In genomic region chr3:172182797-172183196, GRCh38 we compare ENCODE assay signal across 22 cellular contexts.
A peak's percentile ranks its signal among the peaks of the same experiment; 100 is the strongest.
DNase-seq lines count a peak whose midpoint lies in the region; ATAC-seq and TF ChIP-seq lines count a peak whose summit lies in the region.
"Had no signal": no experiment of that assay in that cellular context is flagged by ENCODE, and none has a peak within 500 bp of the region (broad histone marks: within the 10 kb centered on the region; RNA-seq: fewer than 3 reads in every experiment).

No MANE protein-coding gene starts in this region.

- no peak for TF ChIP-seq EP300 in tibial nerve (IDR thresholded peaks at IDR 0.05)

- no peaks in the 10 kb centered on the region for H3K9me3 Mint-ChIP-seq in dendritic cell treated with granulocyte-macrophage colony-stimulating factor and Interleukin-4, amounts not matched to agents 40 ng/mL and 50 ng/mL, for 4 days
- no peaks in the 10 kb centered on the region for H3K9me3 Mint-ChIP-seq in natural killer cell treated with Interleukin-12 subunit alpha and Interleukin-12 subunit beta and Interleukin-15 and Interleukin-18, amount 100 ng/mL, for 72 hours
- H3K9me3 Mint-ChIP-seq: activated naive CD4-positive, alpha-beta T cell treated with anti-CD3 and anti-CD28 coated beads, Interleukin-2, amount 50 U/mL, for 24 hours; activated T-cell treated with anti-CD3 and anti-CD28 coated beads, Interleukin-2, amount 50 U/mL, for 4 hours; stimulated activated naive CD8-positive, alpha-beta T cell treated with anti-CD3 and anti-CD28 coated beads, Interleukin-15, amount 100 ng/mL, for 72 hours had no signal

- TF ChIP-seq POLR2A in tibial nerve (IDR thresholded peaks at IDR 0.05), result no peak

- H3K4me1 ChIP-seq in left ventricle myocardium inferior (peaks cover 64% of the 10 kb centered on the region), tibial nerve (peaks cover 0 to 57% (median 13%) of the 10 kb centered on the region in 4 donors)

- H3K9me3 ChIP-seq in left ventricle myocardium inferior (replicated peaks) (no peaks in the 10 kb centered on the region), tibial nerve (no peaks in the 10 kb centered on the region)
- H3K9me3 ChIP-seq: upper lobe of right lung had no signal

- H3K27ac Mint-ChIP-seq in dendritic cell treated with granulocyte-macrophage colony-stimulating factor and Interleukin-4, amounts not matched to agents 40 ng/mL and 50 ng/mL, for 4 days, result peak overlapping the region; percentile 69
- peak overlapping the region; percentile 63 to 91 for H3K27ac Mint-ChIP-seq in natural killer cell treated with Interleukin-12 subunit alpha and Interleukin-12 subunit beta and Interleukin-15 and Interleukin-18, amount 100 ng/mL, for 72 hours
- H3K27ac Mint-ChIP-seq: activated naive CD4-positive, alpha-beta T cell treated with anti-CD3 and anti-CD28 coated beads, Interleukin-2, amount 50 U/mL, for 24 hours had no signal

- H3K4me3 Mint-ChIP-seq in dendritic cell treated with granulocyte-macrophage colony-stimulating factor and Interleukin-4, amounts not matched to agents 40 ng/mL and 50 ng/mL, for 4 days, result no peak overlapping the region
- peak overlapping the region; percentile 76 for H3K4me3 Mint-ChIP-seq in natural killer cell treated with Interleukin-12 subunit alpha and Interleukin-12 subunit beta and Interleukin-15 and Interleukin-18, amount 100 ng/mL, for 72 hours
- H3K4me3 Mint-ChIP-seq: activated naive CD4-positive, alpha-beta T cell treated with anti-CD3 and anti-CD28 coated beads, Interleukin-2, amount 50 U/mL, for 24 hours; activated T-cell treated with anti-CD3 and anti-CD28 coated beads, Interleukin-2, amount 50 U/mL, for 4 hours; stimulated activated naive CD8-positive, alpha-beta T cell treated with anti-CD3 and anti-CD28 coated beads, Interleukin-15, amount 100 ng/mL, for 72 hours had no signal

- WGBS in tibial nerve, 2 donors, result 24 to 39% methylated on average over 2 of the region's 2 CpGs

- H3K27ac ChIP-seq in left ventricle myocardium inferior (replicated peaks) (peak overlapping the region; percentile 21), tibial nerve (no peak overlapping the region)
- H3K27ac ChIP-seq: parathyroid adenoma, SK-N-MC, upper lobe of right lung had no signal

- intact Hi-C loops in left ventricle myocardium inferior (cut with micrococcal nuclease), result no loop called here
- intact Hi-C loops in cardiac septum (cut with DNase I), result no loop called here
- intact Hi-C loops in dendritic cell treated with granulocyte-macrophage colony-stimulating factor and Interleukin-4, amounts not matched to agents 40 ng/mL and 50 ng/mL, for 4 days (cut with micrococcal nuclease), result no loop called here

- no peak for ATAC-seq in natural killer cell treated with Interleukin-12 subunit alpha and Interleukin-12 subunit beta and Interleukin-15 and Interleukin-18, amount 100 ng/mL, for 72 hours
- ATAC-seq: esophagus mucosa had no signal

- TF ChIP-seq CTCF in left ventricle myocardium inferior (IDR thresholded peaks at IDR 0.05; ENCODE audit: borderline replicate concordance) (no peak), tibial nerve (IDR thresholded peaks at IDR 0.05) (no peak)

- H3K27me3 ChIP-seq in left ventricle myocardium inferior (ENCODE audit: low read depth), result no peaks in the 10 kb centered on the region
- no peaks in the 10 kb centered on the region for H3K27me3 ChIP-seq in tibial nerve
- H3K27me3 ChIP-seq: BLaER1 treated with 17β-estradiol and CSF1 and Interleukin-3, amounts not matched to agents 10 nM and 100 nM; upper lobe of right lung had no signal

- no peaks in the 10 kb centered on the region for H3K36me3 ChIP-seq in left ventricle myocardium inferior
- no peaks in the 10 kb centered on the region for H3K36me3 ChIP-seq in tibial nerve
- H3K36me3 ChIP-seq: upper lobe of right lung had no signal

- peaks cover 66% of the 10 kb centered on the region for H3K4me1 Mint-ChIP-seq in dendritic cell treated with granulocyte-macrophage colony-stimulating factor and Interleukin-4, amounts not matched to agents 40 ng/mL and 50 ng/mL, for 4 days (ENCODE audit: low read depth)
- peaks cover 54 to 60% of the 10 kb centered on the region in 2 donors for H3K4me1 Mint-ChIP-seq in natural killer cell treated with Interleukin-12 subunit alpha and Interleukin-12 subunit beta and Interleukin-15 and Interleukin-18, amount 100 ng/mL, for 72 hours (ENCODE audit: low read depth in 2 of 2)

- H3K27me3 Mint-ChIP-seq in dendritic cell treated with granulocyte-macrophage colony-stimulating factor and Interleukin-4, amounts not matched to agents 40 ng/mL and 50 ng/mL, for 4 days, result no peaks in the 10 kb centered on the region
- H3K27me3 Mint-ChIP-seq in natural killer cell treated with Interleukin-12 subunit alpha and Interleukin-12 subunit beta and Interleukin-15 and Interleukin-18, amount 100 ng/mL, for 72 hours, result no peaks in the 10 kb centered on the region
- H3K27me3 Mint-ChIP-seq: activated naive CD4-positive, alpha-beta T cell treated with anti-CD3 and anti-CD28 coated beads, Interleukin-2, amount 50 U/mL, for 24 hours; stimulated activated naive CD8-positive, alpha-beta T cell treated with anti-CD3 and anti-CD28 coated beads, Interleukin-15, amount 100 ng/mL, for 72 hours had no signal

- DNase-seq in left ventricle myocardium inferior (no peak), cardiac septum (ENCODE audit: low spot score) (no peak), tibial nerve (ENCODE audit: low spot score in 2 of 2) (no peak), NCI-H2227 treated with DMSO at 0.1 percent for 48 hours (lab: John Stamatoyannopoulos, UW) (no peak), HCEC 1CT (no peak)
- no peak for DNase-seq in natural killer cell treated with Interleukin-12 subunit alpha and Interleukin-12 subunit beta and Interleukin-15 and Interleukin-18, amount 100 ng/mL, for 72 hours (ENCODE audit: low spot score)
- no peak for DNase-seq in activated effector memory CD4-positive, alpha-beta T cell treated with anti-CD3 and anti-CD28 coated beads, Interleukin-2, amount 50 U/mL, for 16 hours
- DNase-seq: activated CD4-positive, CD25-positive, alpha-beta regulatory T cell treated with anti-CD3 and anti-CD28 coated beads, Interleukin-2, amount 50 U/mL, for 72 hours; activated T-cell treated with anti-CD3 and anti-CD28 coated beads, Interleukin-2, amount 50 U/mL, for 4 hours; GDM1; left ventricle myocardium superior; NCI-H1436; NCI-H748 treated with DMSO at 0.1 percent for 48 hours; stimulated activated CD4-positive, alpha-beta T cell treated with anti-CD3 and anti-CD28 coated beads, Interleukin-4, amount 100 ng/mL, for 1 hour; upper lobe of right lung had no signal

- no peak overlapping the region for H3K4me3 ChIP-seq in left ventricle myocardium inferior
- no peak overlapping the region for H3K4me3 ChIP-seq in tibial nerve
- H3K4me3 ChIP-seq: BLaER1 treated with 17β-estradiol and CSF1 and Interleukin-3, amounts not matched to agents 10 nM and 100 nM; SK-N-MC; upper lobe of right lung had no signal

- peaks cover 16% of the 10 kb centered on the region for H3K36me3 Mint-ChIP-seq in dendritic cell treated with granulocyte-macrophage colony-stimulating factor and Interleukin-4, amounts not matched to agents 40 ng/mL and 50 ng/mL, for 4 days (ENCODE audit: low read depth)
- peaks cover 12% of the 10 kb centered on the region for H3K36me3 Mint-ChIP-seq in natural killer cell treated with Interleukin-12 subunit alpha and Interleukin-12 subunit beta and Interleukin-15 and Interleukin-18, amount 100 ng/mL, for 72 hours
